Comparison of ENCODE assay signal across 8 cellular contexts in the genomic region with DNA sequence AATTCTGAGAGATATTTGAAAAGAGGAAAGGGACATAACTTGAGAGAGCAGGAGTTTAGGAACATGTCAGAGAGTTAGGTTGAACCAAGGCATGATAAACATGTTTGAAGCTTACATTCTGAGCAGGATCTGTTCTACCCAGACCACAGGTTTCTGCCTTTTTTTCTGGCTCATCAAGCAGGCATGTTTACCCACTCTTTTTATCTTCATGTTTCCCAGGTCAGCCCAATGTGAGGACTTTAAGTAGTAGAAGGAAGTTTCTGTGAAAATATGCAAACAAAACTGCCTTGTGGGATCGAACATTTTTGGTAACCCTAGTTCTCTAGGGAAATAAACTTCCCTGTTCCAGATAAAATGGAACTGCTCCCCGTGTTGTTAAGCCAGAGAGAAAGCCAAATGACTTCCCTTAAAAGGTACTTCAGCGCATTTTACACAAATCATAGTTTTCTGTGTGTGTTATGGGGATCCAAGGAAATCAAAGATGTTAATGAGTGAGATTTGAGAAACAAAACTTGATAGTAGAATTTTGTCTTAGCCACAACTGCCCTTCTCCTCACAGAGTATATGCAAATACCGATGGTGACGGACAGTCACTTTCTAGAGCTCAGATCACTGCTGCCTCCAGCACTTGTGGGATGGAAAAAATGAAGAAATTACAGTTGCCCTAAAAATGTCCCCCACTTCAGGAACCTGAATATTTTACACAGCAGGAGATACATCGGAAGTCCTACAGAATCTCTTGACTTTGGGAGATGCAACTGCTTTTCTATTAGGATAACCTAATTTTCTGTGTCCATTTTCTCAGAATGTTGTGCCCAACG. TPM values are rescaled to one million over a fixed set of nuclear protein-coding genes. Genes with fewer than 3 reads are reported as not detected.
A peak's percentile ranks its signal among the peaks of the same experiment; 100 is the strongest.
DNase-seq lines count a peak whose midpoint lies in the region; ATAC-seq and TF ChIP-seq lines count a peak whose summit lies in the region.

No MANE protein-coding gene starts in this region.

- no peak for TF ChIP-seq CTCF in PC-3 (conservative IDR thresholded peaks at IDR 0.05; ENCODE audit: low read depth, low read length)

- H2AFZ ChIP-seq in PC-3 (ENCODE audit: low read length) = peak overlapping the region; percentile 99

- intact Hi-C loops in PC-3 (cut with micrococcal nuclease) = no loop called here

- peaks cover 47% of the 10 kb centered on the region for H3K4me1 ChIP-seq in BLaER1
- H3K4me1 ChIP-seq in PC-3 (ENCODE audit: insufficient read depth, low read length) = peaks cover 32% of the 10 kb centered on the region
- peaks cover 16% of the 10 kb centered on the region for H3K4me1 ChIP-seq in ectodermal cell (ENCODE audit: control insufficient read depth, insufficient read depth, low read length)
- H3K4me1 ChIP-seq in muscle layer of duodenum (ENCODE audit: control insufficient read depth in 1 of 2, insufficient read depth in 2 of 2, low read length in 2 of 2) = peaks cover 18 to 30% of the 10 kb centered on the region in 2 donors

- CTCF ChIA-PET in PC-3 (lab: Charles Lee) = interaction anchor here (1.0 kb wide), 1 partner anchor 24 kb away, joined by 3 read pairs; a partner anchor contains a TSS

- no TSS peak for BruUV-seq in PC-3 (replicated peaks; lab: Mats Ljungman, UMichigan)

- H4K20me1 ChIP-seq in BLaER1 (peaks cover 36% of the 10 kb centered on the region), PC-3 (ENCODE audit: low read length) (peaks cover 20% of the 10 kb centered on the region; the same call in 1 of the 2 replicates)

- no peaks in the 10 kb centered on the region for H3K9me3 ChIP-seq in BLaER1
- H3K9me3 ChIP-seq in PC-3 (ENCODE audit: low read length) = no peaks in the 10 kb centered on the region
- no peaks in the 10 kb centered on the region for H3K9me3 ChIP-seq in ectodermal cell (ENCODE audit: control insufficient read depth, low read length)
- no peaks in the 10 kb centered on the region for H3K9me3 ChIP-seq in muscle layer of duodenum (ENCODE audit: control insufficient read depth in 1 of 2, low read length in 2 of 2)

- H3K36me3 ChIP-seq in BLaER1 (no peaks in the 10 kb centered on the region), PC-3 (ENCODE audit: low read depth, low read length) (no peaks in the 10 kb centered on the region), ectodermal cell (ENCODE audit: control insufficient read depth, insufficient read depth, low read length) (no peaks in the 10 kb centered on the region), muscle layer of duodenum (ENCODE audit: control insufficient read depth in 1 of 2, insufficient read depth in 2 of 2, low read length in 2 of 2) (peaks cover 0 to 21% of the 10 kb centered on the region in 2 donors)

- H3K79me2 ChIP-seq in PC-3 (ENCODE audit: low read length) = peaks cover 47% of the 10 kb centered on the region

- H3K4me2 ChIP-seq in BLaER1 = peak overlapping the region; percentile 93
- peak overlapping the region; percentile 95 for H3K4me2 ChIP-seq in PC-3 (ENCODE audit: low read length)

- POLR2A ChIA-PET in PC-3 (lab: Charles Lee; ENCODE audit: unreplicated experiment) = interaction anchor here (1.3 kb wide), 1 partner anchor 24 kb away, joined by 10 read pairs; a partner anchor contains a TSS

- H3K27ac ChIP-seq in BLaER1 (peak overlapping the region; percentile 91), PC-3 (ENCODE audit: low read length) (no peak overlapping the region), ectodermal cell (ENCODE audit: insufficient read depth, low read depth, low read length, poor library complexity, severe bottlenecking) (no peak overlapping the region), muscle layer of duodenum (ENCODE audit: low read length) (peak overlapping the region; percentile 98)

- no peaks in the 10 kb centered on the region for H3K27me3 ChIP-seq in BLaER1
- no peaks in the 10 kb centered on the region for H3K27me3 ChIP-seq in PC-3 (ENCODE audit: low read length)
- H3K27me3 ChIP-seq in ectodermal cell (ENCODE audit: control insufficient read depth, insufficient read depth, low read length, poor library complexity, severe bottlenecking) = peaks cover 5% of the 10 kb centered on the region
- H3K27me3 ChIP-seq in muscle layer of duodenum (ENCODE audit: low read depth, low read length) = no peaks in the 10 kb centered on the region

- DNase-seq in PC-3 = peak; percentile 31
- no peak for DNase-seq in NCI-H69 (lab: John Stamatoyannopoulos, UW)

- H3K9ac ChIP-seq in BLaER1 (peak overlapping the region; percentile 89), PC-3 (ENCODE audit: low read length) (peak overlapping the region; percentile 82)

- peak overlapping the region; percentile 96 for H3K4me3 ChIP-seq in BLaER1
- peak overlapping the region; percentile 86 for H3K4me3 ChIP-seq in PC-3 (ENCODE audit: low read length)
- peak overlapping the region; percentile 82 for H3K4me3 ChIP-seq in ectodermal cell (ENCODE audit: insufficient read depth, low read depth, low read length)
- H3K4me3 ChIP-seq in muscle layer of duodenum (ENCODE audit: low read depth in 1 of 2, low read length in 2 of 2) = peak overlapping the region; percentile 84 to 90

- 39 to 52% methylated on average over 6 to 7 of the region's 7 CpGs for WGBS in ectodermal cell, 2 experiments

- H3K9me2 ChIP-seq in PC-3 (replicated peaks; ENCODE audit: low read length) = no peaks in the 10 kb centered on the region

- H3F3A ChIP-seq in PC-3 (ENCODE audit: low read length, unreplicated experiment) = no peaks in the 10 kb centered on the region

- peak; percentile 32 for ATAC-seq in GM21515 (IDR thresholded peaks at IDR 0.05; ENCODE audit: unreplicated experiment)
- ATAC-seq in PC-3 = no peak
- ATAC-seq in GM18868 (IDR thresholded peaks at IDR 0.05; ENCODE audit: unreplicated experiment) = no peak
- no peak for ATAC-seq in GM18909 (IDR thresholded peaks at IDR 0.05; ENCODE audit: poor library complexity, unreplicated experiment)

RNA-seq across cellular contexts. Expression of a gene that starts 0.8 kb away (rescaled TPM):
- 18.7 and 19.9 TPM in 2 replicates for total RNA-seq in PC-3 (2014; rRNA removed)
- 37.8 TPM for polyA plus RNA-seq in ectodermal cell (2013, experiment 1 of 4)
- polyA plus RNA-seq in ectodermal cell (2013, experiment 2 of 4) = 39.6 TPM
- polyA plus RNA-seq in ectodermal cell (2013, experiment 3 of 4) = 30.7 TPM
- 35.2 TPM for polyA plus RNA-seq in ectodermal cell (2013, experiment 4 of 4)

RNA-seq across cellular contexts. Expression of a gene that starts 23.2 kb away (rescaled TPM):
- 12.6 and 13.2 TPM in 2 replicates for total RNA-seq in PC-3 (2014; rRNA removed)
- 15.9 TPM for polyA plus RNA-seq in ectodermal cell (2013, experiment 1 of 4)
- polyA plus RNA-seq in ectodermal cell (2013, experiment 2 of 4) = 17.5 TPM
- 11.8 TPM for polyA plus RNA-seq in ectodermal cell (2013, experiment 3 of 4)
- polyA plus RNA-seq in ectodermal cell (2013, experiment 4 of 4) = 12.4 TPM

RNA-seq across cellular contexts. Expression of a gene that starts 23.7 kb away (rescaled TPM):
- total RNA-seq in PC-3 (2014; rRNA removed) = 15.5 and 15.8 TPM in 2 replicates
- polyA plus RNA-seq in ectodermal cell (2013, experiment 1 of 4) = 22.2 TPM
- polyA plus RNA-seq in ectodermal cell (2013, experiment 2 of 4) = 24.6 TPM
- polyA plus RNA-seq in ectodermal cell (2013, experiment 3 of 4) = 17.2 TPM
- 18.2 TPM for polyA plus RNA-seq in ectodermal cell (2013, experiment 4 of 4)

RNA-seq across cellular contexts. Expression of a gene that starts 41.0 kb away (rescaled TPM):
- 0.29 TPM in 1 of 2 replicates, not detected in the other for total RNA-seq in PC-3 (2014; rRNA removed)
- polyA plus RNA-seq in ectodermal cell (2013, experiment 1 of 4) = not detected
- polyA plus RNA-seq in ectodermal cell (2013, experiment 2 of 4) = 0.62 TPM
- polyA plus RNA-seq in ectodermal cell (2013, experiment 3 of 4) = 0.05 TPM
- 0.12 TPM for polyA plus RNA-seq in ectodermal cell (2013, experiment 4 of 4)

RNA-seq across cellular contexts. Expression of a gene that starts 50.9 kb away (rescaled TPM):
- 7.0 TPM in 2 replicates for total RNA-seq in PC-3 (2014; rRNA removed)
- polyA plus RNA-seq in ectodermal cell (2013, experiment 1 of 4) = 33.1 TPM
- polyA plus RNA-seq in ectodermal cell (2013, experiment 2 of 4) = 28.6 TPM
- polyA plus RNA-seq in ectodermal cell (2013, experiment 3 of 4) = 23.1 TPM
- 25.9 TPM for polyA plus RNA-seq in ectodermal cell (2013, experiment 4 of 4)

Comparison
In these comparisons a context has a peak if more than half of its experiments do, and no peak if none do; other contexts are left out.
1. H3K27ac ChIP-seq: peak in BLaER1 (single experiment) and muscle layer of duodenum (single experiment); none in PC-3 (single experiment) and ectodermal cell (single experiment).
2. Peak in every context shown above with its lines, with median percentiles within 50 percentile points of each other: H3K4me3 ChIP-seq.